In the genomic region with DNA sequence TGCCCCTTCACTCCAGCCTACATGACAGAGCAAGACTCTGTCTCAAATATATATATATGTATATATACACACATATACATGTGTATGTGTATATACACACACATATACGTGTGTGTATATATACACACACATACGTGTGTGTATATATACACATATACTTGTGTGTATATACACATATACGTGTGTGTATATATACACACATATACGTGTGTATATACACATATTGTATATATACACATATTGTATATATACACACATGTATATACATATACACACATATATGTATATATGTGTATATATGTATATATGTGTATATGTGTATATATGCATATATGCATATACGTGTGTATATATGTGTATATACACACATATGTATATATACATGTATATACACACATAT, we compare ENCODE assay signal across 7 cellular contexts.
"Had no signal": no experiment of that assay in that cellular context is flagged by ENCODE, and none has a peak within 500 bp of the region (broad histone marks: within the 10 kb centered on the region; RNA-seq: fewer than 3 reads in every experiment).

No MANE protein-coding gene starts in this region.

- FAIRE-seq: GM12878, GM12891, GM12892, GM18507, GM19239 had no signal

- DNase-seq: GDM1, GF-D8 had no signal

- H3K4me3 ChIP-seq: GM12878 had no signal

- ATAC-seq: GM12878 had no signal
